Comparison of ENCODE assay signal across 8 cellular contexts in genomic region chr17:4555863-4556646, GRCh38. TPM values are rescaled to one million over a fixed set of nuclear protein-coding genes. Genes with fewer than 3 reads are reported as not detected.
A peak's percentile ranks its signal among the peaks of the same experiment; 100 is the strongest.
DNase-seq lines count a peak whose midpoint lies in the region; FAIRE-seq and TF ChIP-seq lines count a peak whose summit lies in the region.

No MANE protein-coding gene starts in this region.

- H3K4me3 ChIP-seq in kidney (ENCODE audit: low read length in 2 of 2) (peak overlapping the region; percentile 68 to 93), suprapubic skin (peak overlapping the region; percentile 90)

- peak overlapping the region; percentile 93 for H3K27ac Mint-ChIP-seq in T-helper 2 cell treated with Interferon-gamma antibody and Interleukin-4, amounts not matched to agents 5 μg/mL and 100 μg/mL, for 36 hours
- peak overlapping the region; percentile 92 for H3K27ac Mint-ChIP-seq in activated naive CD8-positive, alpha-beta T cell

- H3K36me3 Mint-ChIP-seq in T-helper 2 cell treated with Interferon-gamma antibody and Interleukin-4, amounts not matched to agents 5 μg/mL and 100 μg/mL, for 36 hours (ENCODE audit: low read depth), result peaks cover 29% of the 10 kb centered on the region
- peaks cover 6% of the 10 kb centered on the region for H3K36me3 Mint-ChIP-seq in activated naive CD8-positive, alpha-beta T cell

- 63% methylated on average over 15 of the region's 15 CpGs for WGBS in suprapubic skin

- no peak for FAIRE-seq in kidney (lab: Jason Lieb, UNC)

- peak overlapping the region in 1 of 2 donors; percentile 73 for H3K9ac ChIP-seq in kidney (ENCODE audit: low read length in 2 of 2)

- DNase-seq in T-helper 2 cell treated with Interferon-gamma antibody and Interleukin-4, amounts not matched to agents 5 μg/mL and 100 μg/mL, for 36 hours (ENCODE audit: low spot score), result no peak
- no peak for DNase-seq in T-helper 2 cell
- peak; percentile 39 for DNase-seq in kidney
- DNase-seq in suprapubic skin (ENCODE audit: low spot score in 2 of 2), result no peak
- no peak for DNase-seq in AG08396 (ENCODE audit: low spot score)
- no peak for DNase-seq in stimulated activated CD4-positive, alpha-beta T cell treated with anti-CD3 and anti-CD28 coated beads, Interleukin-4, amount 100 ng/mL, for 24 hours
- no peak for DNase-seq in kidney glomerular epithelial cell (lab: John Stamatoyannopoulos, UW)

- H3K27me3 ChIP-seq in suprapubic skin, result no peaks in the 10 kb centered on the region

- TF ChIP-seq CTCF in kidney (IDR thresholded peaks at IDR 0.05; ENCODE audit: borderline replicate concordance, extremely low read depth, insufficient read depth) (no peak), suprapubic skin (IDR thresholded peaks at IDR 0.05) (no peak)

- H3K9me3 ChIP-seq in kidney (ENCODE audit: control insufficient read depth in 1 of 2, low read length in 2 of 2) (no peaks in the 10 kb centered on the region), suprapubic skin (no peaks in the 10 kb centered on the region)

- H3K4me1 ChIP-seq in kidney (ENCODE audit: control insufficient read depth in 1 of 2, insufficient read depth in 1 of 2, low read depth in 1 of 2, low read length in 2 of 2) (peaks cover 20 to 29% of the 10 kb centered on the region in 2 donors), suprapubic skin (peaks cover 55% of the 10 kb centered on the region)

- H3K4me1 Mint-ChIP-seq in T-helper 2 cell treated with Interferon-gamma antibody and Interleukin-4, amounts not matched to agents 5 μg/mL and 100 μg/mL, for 36 hours (ENCODE audit: low read depth), result peaks cover 20% of the 10 kb centered on the region
- peaks cover 21% of the 10 kb centered on the region for H3K4me1 Mint-ChIP-seq in activated naive CD8-positive, alpha-beta T cell (ENCODE audit: low read depth)

- TF ChIP-seq POLR2A in suprapubic skin (IDR thresholded peaks at IDR 0.05), result no peak

- peaks cover 0 to 3% of the 10 kb centered on the region in 2 donors for H3K36me3 ChIP-seq in kidney (ENCODE audit: control insufficient read depth in 1 of 2, insufficient read depth in 2 of 2, low read length in 2 of 2)
- H3K36me3 ChIP-seq in suprapubic skin, result peaks cover 29% of the 10 kb centered on the region

- H3K4me3 Mint-ChIP-seq in T-helper 2 cell treated with Interferon-gamma antibody and Interleukin-4, amounts not matched to agents 5 μg/mL and 100 μg/mL, for 36 hours, result peak overlapping the region; percentile 92
- H3K4me3 Mint-ChIP-seq in activated naive CD8-positive, alpha-beta T cell, result peak overlapping the region; percentile 95

- no peaks in the 10 kb centered on the region for H3K9me3 Mint-ChIP-seq in T-helper 2 cell treated with Interferon-gamma antibody and Interleukin-4, amounts not matched to agents 5 μg/mL and 100 μg/mL, for 36 hours
- no peaks in the 10 kb centered on the region for H3K9me3 Mint-ChIP-seq in activated naive CD8-positive, alpha-beta T cell (ENCODE audit: low read depth)

- no peaks in the 10 kb centered on the region for H3K27me3 Mint-ChIP-seq in T-helper 2 cell treated with Interferon-gamma antibody and Interleukin-4, amounts not matched to agents 5 μg/mL and 100 μg/mL, for 36 hours (ENCODE audit: low read depth)
- H3K27me3 Mint-ChIP-seq in activated naive CD8-positive, alpha-beta T cell, result no peaks in the 10 kb centered on the region

- H3K27ac ChIP-seq in kidney (ENCODE audit: low read depth in 2 of 2, low read length in 2 of 2) (no peak overlapping the region), suprapubic skin (peak overlapping the region; percentile 65)

- TF ChIP-seq EP300 in suprapubic skin (IDR thresholded peaks at IDR 0.05), result no peak

- intact Hi-C loops in kidney (cut with DNase I), result no loop called here

RNA-seq across cellular contexts. Expression of gene MYBBP1A, which starts 0.9 kb away (rescaled TPM):
- total RNA-seq in kidney (51.6 TPM), suprapubic skin (100 to 1,000 TPM in 1 of 4 donors, 10 to 100 TPM in 3; 73.4 to 127 (median 83.8) TPM)
- polyA plus RNA-seq in kidney (ENCODE audit: insufficient read depth, low read depth, low replicate concordance), result 11.9 TPM

RNA-seq across cellular contexts. Expression of gene GGT6, which starts 4.3 kb away (rescaled TPM):
- 16.8 TPM for total RNA-seq in kidney
- 51.4 TPM for polyA plus RNA-seq in kidney (ENCODE audit: insufficient read depth, low read depth, low replicate concordance)
- 100 to 1,000 TPM in 3 of 4 donors, 10 to 100 TPM in 1; 64.6 to 187 (median 134) TPM for total RNA-seq in suprapubic skin

RNA-seq across cellular contexts. Expression of gene SMTNL2, which starts 28.3 kb away (rescaled TPM):
- total RNA-seq in kidney (25.6 TPM), suprapubic skin (1 to 10 TPM in 1 of 4 donors, under 1 TPM in 2, not detected in 1; 0.64 to 1.3 (median 0.81) TPM)
- 58.1 TPM for polyA plus RNA-seq in kidney (ENCODE audit: insufficient read depth, low read depth, low replicate concordance)

RNA-seq across cellular contexts. Expression of gene SPNS2, which starts 57.4 kb away (rescaled TPM):
- 60.5 TPM for total RNA-seq in kidney
- polyA plus RNA-seq in kidney (ENCODE audit: insufficient read depth, low read depth, low replicate concordance), result 75.1 TPM
- total RNA-seq in suprapubic skin, result 10 to 100 TPM; 25.1 to 76.3 (median 49.6) TPM

Comparison
In these comparisons a context has a peak if more than half of its experiments do, and no peak if none do; other contexts are left out.
1. RNA of gene SMTNL2, which starts 28.3 kb away (total RNA-seq): 25.6 TPM in kidney (single experiment); 0.64 to 1.3 TPM in suprapubic skin; every median in the first group is over 10 times any median in the second.